7 cellular contexts compared by ENCODE assay signal in the genomic region with DNA sequence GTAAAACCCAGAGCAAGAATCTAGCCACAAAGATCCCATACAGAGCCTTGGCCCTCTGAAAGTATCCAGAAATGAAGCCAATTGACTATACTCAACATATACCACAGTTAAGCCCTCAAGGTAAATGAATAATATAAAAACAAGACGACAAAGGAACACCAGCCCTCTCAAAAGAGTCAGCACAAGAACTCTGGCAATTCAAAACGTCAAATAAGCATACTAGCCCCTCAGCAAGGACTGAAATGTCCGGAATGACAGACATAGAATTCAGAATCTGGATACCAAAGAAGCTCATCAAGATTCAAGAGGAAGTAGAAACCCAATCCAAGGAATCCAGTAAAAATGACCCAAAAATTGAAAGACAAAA. TPM values are rescaled to one million over a fixed set of nuclear protein-coding genes. Genes with fewer than 3 reads are reported as not detected.
DNase-seq lines count a peak whose midpoint lies in the region; ATAC-seq and TF ChIP-seq lines count a peak whose summit lies in the region.

No MANE protein-coding gene starts in this region.

- H3K4me2 ChIP-seq in GM23338 = no peak overlapping the region

- no peaks in the 10 kb centered on the region for H3K4me1 ChIP-seq in GM23338 (ENCODE audit: insufficient read depth)

- H3F3A ChIP-seq in GM23338 (replicated peaks; ENCODE audit: low read depth) = no peaks in the 10 kb centered on the region

- DNase-seq in GM23338 (ENCODE audit: low spot score) (no peak), glutamatergic neuron (no peak), GM13977 (ENCODE audit: low spot score) (no peak), T1000 (lab: John Stamatoyannopoulos, UW) (no peak)
- no peak for DNase-seq in stimulated activated effector memory CD8-positive, alpha-beta T cell treated with anti-CD3 and anti-CD28 coated beads, Interleukin-12 subunit alpha, Interleukin-12 subunit beta, amount 100 ng/mL, for 72 hours (ENCODE audit: low spot score in 2 of 2)

- H3K9me2 ChIP-seq in GM23338 (ENCODE audit: insufficient read depth) = no peaks in the 10 kb centered on the region

- H4K20me1 ChIP-seq in GM23338 (replicated peaks; ENCODE audit: insufficient read depth) = no peaks in the 10 kb centered on the region; the same call in 1 of the 2 replicates

- TF ChIP-seq CTCF in GM23338 (conservative IDR thresholded peaks at IDR 0.05; ENCODE audit: low read depth in 2 of 2) (no peak), VCaP (conservative IDR thresholded peaks at IDR 0.05) (peak; percentile 30), glutamatergic neuron (IDR thresholded peaks at IDR 0.05; ENCODE audit: partially characterized antibody, unreplicated experiment) (peak; percentile 40), GM13977 (IDR thresholded peaks at IDR 0.05; ENCODE audit: extremely low read depth, insufficient read depth, missing control alignments) (no peak)

- no peaks in the 10 kb centered on the region for H3K9me3 Mint-ChIP-seq in GM23338
- peaks cover 3% of the 10 kb centered on the region for H3K9me3 Mint-ChIP-seq in glutamatergic neuron (ENCODE audit: unreplicated experiment)
- H3K9me3 Mint-ChIP-seq in stimulated activated effector memory CD8-positive, alpha-beta T cell treated with anti-CD3 and anti-CD28 coated beads, Interleukin-12 subunit alpha, Interleukin-12 subunit beta, amount 100 ng/mL, for 72 hours = no peaks in the 10 kb centered on the region

- H3K27ac ChIP-seq in GM23338 (ENCODE audit: low read depth) (no peak overlapping the region), VCaP (peak overlapping the region; percentile 88)

- H3K36me3 ChIP-seq in GM23338 (ENCODE audit: insufficient read depth) = no peaks in the 10 kb centered on the region

- H2AFZ ChIP-seq in GM23338 = no peak overlapping the region

- no peak overlapping the region; the same call in 1 of the 2 replicates for H3K4me3 ChIP-seq in GM23338

- ATAC-seq in GM23338 (no peak), HG02678 (IDR thresholded peaks at IDR 0.05; ENCODE audit: unreplicated experiment) (no peak)
- no peak for ATAC-seq in stimulated activated effector memory CD8-positive, alpha-beta T cell treated with anti-CD3 and anti-CD28 coated beads, Interleukin-12 subunit alpha, Interleukin-12 subunit beta, amount 100 ng/mL, for 72 hours

- no peaks in the 10 kb centered on the region for H3K79me2 ChIP-seq in GM23338 (replicated peaks; ENCODE audit: insufficient read depth)

- H3K27ac Mint-ChIP-seq in GM23338 (peak overlapping the region; percentile 74; the same call in 1 of the 2 replicates), glutamatergic neuron (ENCODE audit: unreplicated experiment) (peak overlapping the region; percentile 96)
- peak overlapping the region; percentile 85 for H3K27ac Mint-ChIP-seq in stimulated activated effector memory CD8-positive, alpha-beta T cell treated with anti-CD3 and anti-CD28 coated beads, Interleukin-12 subunit alpha, Interleukin-12 subunit beta, amount 100 ng/mL, for 72 hours

- peak overlapping the region; percentile 92 for H3K4me3 Mint-ChIP-seq in GM23338
- H3K4me3 Mint-ChIP-seq in glutamatergic neuron (ENCODE audit: unreplicated experiment) = peak overlapping the region; percentile 93
- H3K4me3 Mint-ChIP-seq in stimulated activated effector memory CD8-positive, alpha-beta T cell treated with anti-CD3 and anti-CD28 coated beads, Interleukin-12 subunit alpha, Interleukin-12 subunit beta, amount 100 ng/mL, for 72 hours = peak overlapping the region; percentile 89

- H3K27me3 Mint-ChIP-seq in GM23338 (ENCODE audit: insufficient read depth, low read depth, poor library complexity) = no peaks in the 10 kb centered on the region
- peaks cover 6% of the 10 kb centered on the region for H3K27me3 Mint-ChIP-seq in glutamatergic neuron (ENCODE audit: unreplicated experiment)

- H3K36me3 Mint-ChIP-seq in GM23338 (ENCODE audit: low read depth) (peaks cover 5% of the 10 kb centered on the region; the same call in 2 of the 3 replicates), glutamatergic neuron (ENCODE audit: unreplicated experiment) (peaks cover 4% of the 10 kb centered on the region)
- H3K36me3 Mint-ChIP-seq in stimulated activated effector memory CD8-positive, alpha-beta T cell treated with anti-CD3 and anti-CD28 coated beads, Interleukin-12 subunit alpha, Interleukin-12 subunit beta, amount 100 ng/mL, for 72 hours = no peaks in the 10 kb centered on the region

- peaks cover 8% of the 10 kb centered on the region; the same call in 2 of the 3 replicates for H3K4me1 Mint-ChIP-seq in GM23338
- peaks cover 5% of the 10 kb centered on the region for H3K4me1 Mint-ChIP-seq in glutamatergic neuron (ENCODE audit: low read depth, unreplicated experiment)
- H3K4me1 Mint-ChIP-seq in stimulated activated effector memory CD8-positive, alpha-beta T cell treated with anti-CD3 and anti-CD28 coated beads, Interleukin-12 subunit alpha, Interleukin-12 subunit beta, amount 100 ng/mL, for 72 hours = peaks cover 20% of the 10 kb centered on the region

- no peaks in the 10 kb centered on the region for H3K27me3 ChIP-seq in GM23338 (ENCODE audit: insufficient read depth)

- in situ Hi-C loops in GM13977 (cut with MboI; ENCODE audit: low pct_unique_long_range_greater_than_20kb, low sequenced_read_pairs, unreplicated experiment) = no loop called here

TF ChIP-seq in GM23338, 12 proteins besides CTCF, POLR2A, EP300 and RAD21 (continues in another document):
- TF ChIP-seq, protein P1, sequence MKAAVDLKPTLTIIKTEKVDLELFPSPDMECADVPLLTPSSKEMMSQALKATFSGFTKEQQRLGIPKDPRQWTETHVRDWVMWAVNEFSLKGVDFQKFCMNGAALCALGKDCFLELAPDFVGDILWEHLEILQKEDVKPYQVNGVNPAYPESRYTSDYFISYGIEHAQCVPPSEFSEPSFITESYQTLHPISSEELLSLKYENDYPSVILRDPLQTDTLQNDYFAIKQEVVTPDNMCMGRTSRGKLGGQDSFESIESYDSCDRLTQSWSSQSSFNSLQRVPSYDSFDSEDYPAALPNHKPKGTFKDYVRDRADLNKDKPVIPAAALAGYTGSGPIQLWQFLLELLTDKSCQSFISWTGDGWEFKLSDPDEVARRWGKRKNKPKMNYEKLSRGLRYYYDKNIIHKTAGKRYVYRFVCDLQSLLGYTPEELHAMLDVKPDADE (IDR thresholded peaks at IDR 0.05) = no peak
- TF ChIP-seq, protein P2, sequence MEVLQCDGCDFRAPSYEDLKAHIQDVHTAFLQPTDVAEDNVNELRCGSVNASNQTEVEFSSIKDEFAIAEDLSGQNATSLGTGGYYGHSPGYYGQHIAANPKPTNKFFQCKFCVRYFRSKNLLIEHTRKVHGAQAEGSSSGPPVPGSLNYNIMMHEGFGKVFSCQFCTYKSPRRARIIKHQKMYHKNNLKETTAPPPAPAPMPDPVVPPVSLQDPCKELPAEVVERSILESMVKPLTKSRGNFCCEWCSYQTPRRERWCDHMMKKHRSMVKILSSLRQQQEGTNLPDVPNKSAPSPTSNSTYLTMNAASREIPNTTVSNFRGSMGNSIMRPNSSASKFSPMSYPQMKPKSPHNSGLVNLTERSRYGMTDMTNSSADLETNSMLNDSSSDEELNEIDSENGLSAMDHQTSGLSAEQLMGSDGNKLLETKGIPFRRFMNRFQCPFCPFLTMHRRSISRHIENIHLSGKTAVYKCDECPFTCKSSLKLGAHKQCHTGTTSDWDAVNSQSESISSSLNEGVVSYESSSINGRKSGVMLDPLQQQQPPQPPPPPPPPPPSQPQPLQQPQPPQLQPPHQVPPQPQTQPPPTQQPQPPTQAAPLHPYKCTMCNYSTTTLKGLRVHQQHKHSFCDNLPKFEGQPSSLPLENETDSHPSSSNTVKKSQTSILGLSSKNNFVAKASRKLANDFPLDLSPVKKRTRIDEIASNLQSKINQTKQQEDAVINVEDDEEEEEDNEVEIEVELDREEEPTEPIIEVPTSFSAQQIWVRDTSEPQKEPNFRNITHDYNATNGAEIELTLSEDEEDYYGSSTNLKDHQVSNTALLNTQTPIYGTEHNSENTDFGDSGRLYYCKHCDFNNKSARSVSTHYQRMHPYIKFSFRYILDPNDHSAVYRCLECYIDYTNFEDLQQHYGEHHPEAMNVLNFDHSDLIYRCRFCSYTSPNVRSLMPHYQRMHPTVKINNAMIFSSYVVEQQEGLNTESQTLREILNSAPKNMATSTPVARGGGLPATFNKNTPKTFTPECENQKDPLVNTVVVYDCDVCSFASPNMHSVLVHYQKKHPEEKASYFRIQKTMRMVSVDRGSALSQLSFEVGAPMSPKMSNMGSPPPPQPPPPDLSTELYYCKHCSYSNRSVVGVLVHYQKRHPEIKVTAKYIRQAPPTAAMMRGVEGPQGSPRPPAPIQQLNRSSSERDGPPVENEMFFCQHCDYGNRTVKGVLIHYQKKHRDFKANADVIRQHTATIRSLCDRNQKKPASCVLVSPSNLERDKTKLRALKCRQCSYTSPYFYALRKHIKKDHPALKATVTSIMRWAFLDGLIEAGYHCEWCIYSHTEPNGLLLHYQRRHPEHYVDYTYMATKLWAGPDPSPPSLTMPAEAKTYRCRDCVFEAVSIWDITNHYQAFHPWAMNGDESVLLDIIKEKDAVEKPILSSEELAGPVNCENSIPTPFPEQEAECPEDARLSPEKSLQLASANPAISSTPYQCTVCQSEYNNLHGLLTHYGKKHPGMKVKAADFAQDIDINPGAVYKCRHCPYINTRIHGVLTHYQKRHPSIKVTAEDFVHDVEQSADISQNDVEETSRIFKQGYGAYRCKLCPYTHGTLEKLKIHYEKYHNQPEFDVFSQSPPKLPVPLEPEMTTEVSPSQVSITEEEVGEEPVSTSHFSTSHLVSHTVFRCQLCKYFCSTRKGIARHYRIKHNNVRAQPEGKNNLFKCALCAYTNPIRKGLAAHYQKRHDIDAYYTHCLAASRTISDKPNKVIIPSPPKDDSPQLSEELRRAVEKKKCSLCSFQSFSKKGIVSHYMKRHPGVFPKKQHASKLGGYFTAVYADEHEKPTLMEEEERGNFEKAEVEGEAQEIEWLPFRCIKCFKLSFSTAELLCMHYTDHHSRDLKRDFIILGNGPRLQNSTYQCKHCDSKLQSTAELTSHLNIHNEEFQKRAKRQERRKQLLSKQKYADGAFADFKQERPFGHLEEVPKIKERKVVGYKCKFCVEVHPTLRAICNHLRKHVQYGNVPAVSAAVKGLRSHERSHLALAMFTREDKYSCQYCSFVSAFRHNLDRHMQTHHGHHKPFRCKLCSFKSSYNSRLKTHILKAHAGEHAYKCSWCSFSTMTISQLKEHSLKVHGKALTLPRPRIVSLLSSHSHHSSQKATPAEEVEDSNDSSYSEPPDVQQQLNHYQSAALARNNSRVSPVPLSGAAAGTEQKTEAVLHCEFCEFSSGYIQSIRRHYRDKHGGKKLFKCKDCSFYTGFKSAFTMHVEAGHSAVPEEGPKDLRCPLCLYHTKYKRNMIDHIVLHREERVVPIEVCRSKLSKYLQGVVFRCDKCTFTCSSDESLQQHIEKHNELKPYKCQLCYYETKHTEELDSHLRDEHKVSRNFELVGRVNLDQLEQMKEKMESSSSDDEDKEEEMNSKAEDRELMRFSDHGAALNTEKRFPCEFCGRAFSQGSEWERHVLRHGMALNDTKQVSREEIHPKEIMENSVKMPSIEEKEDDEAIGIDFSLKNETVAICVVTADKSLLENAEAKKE (CRISPR knock-in tag; IDR thresholded peaks at IDR 0.05) = no peak
- TF ChIP-seq JUNB (IDR thresholded peaks at IDR 0.05; ENCODE audit: unreplicated experiment) (no peak), ZNF114 (CRISPR knock-in tag; IDR thresholded peaks at IDR 0.05) (no peak)

RNA-seq across cellular contexts. Expression of a gene that starts 49.9 kb away (rescaled TPM):
- total RNA-seq in GM23338 (2014; rRNA removed; shearing (Covaris generic)) = 38.3 and 50.6 TPM in 2 replicates
- polyA plus RNA-seq in GM23338 (2016; fragmentation: Nextera tagmentation; extraction: Ambion mirVana) = 12.0 and 12.1 TPM in 2 replicates
- 62.3 TPM for total RNA-seq in glutamatergic neuron (ENCODE audit: unreplicated experiment)

Comparison
In these comparisons a context has a peak if more than half of its experiments do, and no peak if none do; other contexts are left out.
1. CTCF ChIP-seq: peak in VCaP (single experiment) and glutamatergic neuron (single experiment); none in GM23338 (0 of 2) and GM13977 (single experiment).
2. Peak in every context shown above with its lines, with median percentiles within 50 percentile points of each other: H3K27ac Mint-ChIP-seq and H3K4me3 Mint-ChIP-seq.